ENCODE assay signal across 21 cellular contexts in the genomic region with DNA sequence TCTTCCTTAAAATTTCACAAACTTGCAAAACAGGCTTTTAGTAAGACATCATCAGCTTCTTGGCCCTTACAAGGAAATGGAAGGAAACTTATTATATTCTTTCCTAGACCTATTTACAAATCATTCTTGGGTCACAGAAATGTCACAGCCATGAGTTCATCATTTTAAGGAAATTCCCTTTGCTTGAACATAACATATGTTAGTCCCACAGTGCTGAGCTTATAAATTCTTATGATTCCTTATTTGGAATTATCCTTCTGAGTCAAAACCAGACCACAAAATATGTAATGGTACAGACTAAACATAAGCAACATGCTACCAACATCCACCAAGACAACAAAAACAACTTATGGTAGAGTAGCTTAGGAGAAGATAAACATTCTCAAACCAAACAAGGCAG.
DNase-seq lines count a peak whose midpoint lies in the region; ATAC-seq and TF ChIP-seq lines count a peak whose summit lies in the region.
"Had no signal": no experiment of that assay in that cellular context is flagged by ENCODE, and none has a peak within 500 bp of the region (broad histone marks: within the 10 kb centered on the region; RNA-seq: fewer than 3 reads in every experiment).

No MANE protein-coding gene starts in this region.

- no peaks in the 10 kb centered on the region for H3K4me1 Mint-ChIP-seq in activated T-cell treated with anti-CD3 and anti-CD28 coated beads, Interleukin-2, amount 50 U/mL, for 4 hours (ENCODE audit: low read depth)
- H3K4me1 Mint-ChIP-seq: memory B cell had no signal

- H3K36me3 Mint-ChIP-seq in activated T-cell treated with anti-CD3 and anti-CD28 coated beads, Interleukin-2, amount 50 U/mL, for 4 hours (ENCODE audit: insufficient read depth) = no peaks in the 10 kb centered on the region
- H3K36me3 Mint-ChIP-seq: activated naive CD4-positive, alpha-beta T cell treated with anti-CD3 and anti-CD28 coated beads, Interleukin-2, amount 50 U/mL, for 72 hours; memory B cell had no signal

- H3K4me3 Mint-ChIP-seq in activated T-cell treated with anti-CD3 and anti-CD28 coated beads, Interleukin-2, amount 50 U/mL, for 4 hours = no peak overlapping the region
- H3K4me3 Mint-ChIP-seq: memory B cell had no signal

- CTCF ChIA-PET in AG04450 (lab: Charles Lee) = interaction anchor here (0.9 to 2.3 kb wide), 2 partner anchors 22 kb away, joined by 3 to 6 read pairs; no protein-coding TSS in a partner anchor

- H3K27ac ChIP-seq in AG04450 (ENCODE audit: low read depth, low read length) = no peak overlapping the region
- H3K27ac ChIP-seq: colonic mucosa, esophagus muscularis mucosa, skin epidermis had no signal

- no peak overlapping the region for H3K4me3 ChIP-seq in AG04450 (ENCODE audit: low read depth, low read length)
- no peak overlapping the region for H3K4me3 ChIP-seq in astrocyte of the spinal cord (ENCODE audit: low read depth, low read length)
- H3K4me3 ChIP-seq: colonic mucosa, esophagus muscularis mucosa, skin epidermis had no signal

- peaks cover 4% of the 10 kb centered on the region for H3K9me3 Mint-ChIP-seq in activated T-cell treated with anti-CD3 and anti-CD28 coated beads, Interleukin-2, amount 50 U/mL, for 4 hours

- peak; percentile 44 for DNase-seq in AG04450 (ENCODE audit: low read depth, low spot score)
- peak; percentile 85 for DNase-seq in HCEC 1CT
- DNase-seq in astrocyte of the spinal cord (ENCODE audit: low read depth, low spot score) = peak; percentile 61
- DNase-seq in foreskin melanocyte = peak; percentile 10
- no peak for DNase-seq in activated T-cell treated with anti-CD3 and anti-CD28 coated beads, Interleukin-2, amount 50 U/mL, for 4 hours
- DNase-seq: ACHN; activated CD4-positive, CD25-positive, alpha-beta regulatory T cell treated with anti-CD3 and anti-CD28 coated beads, Interleukin-2, amount 50 U/mL, for 72 hours; Caco-2; colonic mucosa; H7; Karpas-422; NCI-H1930; NCI-H69; stimulated activated naive CD4-positive, alpha-beta T cell treated with Interleukin-2 at 50 U/mL for 16 hours had no signal

- ATAC-seq in GM21737 (IDR thresholded peaks at IDR 0.05; ENCODE audit: unreplicated experiment) = no peak
- no peak for ATAC-seq in activated T-cell treated with anti-CD3 and anti-CD28 coated beads, Interleukin-2, amount 50 U/mL, for 4 hours
- ATAC-seq in GM21381 (IDR thresholded peaks at IDR 0.05; ENCODE audit: unreplicated experiment) = no peak
- no peak for ATAC-seq in GM18517 (IDR thresholded peaks at IDR 0.05; ENCODE audit: unreplicated experiment)
- ATAC-seq: activated naive CD4-positive, alpha-beta T cell treated with anti-CD3 and anti-CD28 coated beads, Interleukin-2, amount 50 U/mL, for 72 hours had no signal

- TF ChIP-seq CTCF in AG04450 (IDR thresholded peaks at IDR 0.05; ENCODE audit: low read depth, low read length) (no peak), astrocyte of the spinal cord (IDR thresholded peaks at IDR 0.05; ENCODE audit: low read depth, low read length) (no peak)

- no peaks in the 10 kb centered on the region for H3K9me3 ChIP-seq in AG04450 (ENCODE audit: control insufficient read depth, insufficient read depth, low read length)
- H3K9me3 ChIP-seq: Caco-2, colonic mucosa, esophagus muscularis mucosa had no signal

- H3K27me3 ChIP-seq in AG04450 (ENCODE audit: control insufficient read depth, insufficient read depth, low read length) = no peaks in the 10 kb centered on the region
- H3K27me3 ChIP-seq: colonic mucosa, esophagus muscularis mucosa had no signal

- no peaks in the 10 kb centered on the region for H3K27me3 Mint-ChIP-seq in activated T-cell treated with anti-CD3 and anti-CD28 coated beads, Interleukin-2, amount 50 U/mL, for 4 hours (ENCODE audit: low read depth)
- H3K27me3 Mint-ChIP-seq: memory B cell had no signal

- POLR2A ChIA-PET in AG04450 (lab: Yijun Ruan, JAX) = no interaction called here

- in situ Hi-C loops in astrocyte of the spinal cord (cut with HindIII; ENCODE audit: low sequenced_read_pairs) = no loop called here
